20 cellular contexts compared by ENCODE assay signal in genomic region chr5:69531010-69531785, GRCh38. TPM values are rescaled to one million over a fixed set of nuclear protein-coding genes. Genes with fewer than 3 reads are reported as not detected.
DNase-seq lines count a peak whose midpoint lies in the region; ATAC-seq and TF ChIP-seq lines count a peak whose summit lies in the region.
"Had no signal": no experiment of that assay in that cellular context is flagged by ENCODE, and none has a peak within 500 bp of the region (broad histone marks: within the 10 kb centered on the region; RNA-seq: fewer than 3 reads in every experiment).

No MANE protein-coding gene starts in this region.

- peaks cover 25% of the 10 kb centered on the region for H3K4me1 Mint-ChIP-seq in GM23338
- H3K4me1 Mint-ChIP-seq: activated CD4-positive, alpha-beta T cell treated with anti-CD3 and anti-CD28 coated beads, Interleukin-2, amount 10 ng/mL, durations not matched to agents 7 days and 5 days; immature natural killer cell; natural killer cell had no signal

- peaks cover 3% of the 10 kb centered on the region; the same call in 1 of the 2 replicates for H3K79me2 ChIP-seq in GM23338 (replicated peaks; ENCODE audit: insufficient read depth)

- no peak overlapping the region for H3K9ac ChIP-seq in SK-N-MC (ENCODE audit: insufficient read length)

- TF ChIP-seq POLR2A in esophagus muscularis mucosa (IDR thresholded peaks at IDR 0.05; ENCODE audit: low read depth), result no peak

- intact Hi-C loops in left colon (cut with DNase I, micrococcal nuclease) (no loop called here), esophagus muscularis mucosa (cut with DNase I) (no loop called here)

- H3K27ac ChIP-seq in GM23338 (ENCODE audit: low read depth), result 0 out of 2 replicates have a peak overlapping the region, but pooled peaks have one; percentile 22
- H3K27ac ChIP-seq in SK-N-MC, result peak overlapping the region; percentile 56; the same call in 1 of the 2 replicates
- no peak overlapping the region for H3K27ac ChIP-seq in esophagus muscularis mucosa (replicated peaks in 1 of 4)
- H3K27ac ChIP-seq: brain microvascular endothelial cell, HL-60, Peyer's patch had no signal

- ATAC-seq in GM23338 (peak; percentile 25), left colon (peak; percentile 28), GM19455 (IDR thresholded peaks at IDR 0.05; ENCODE audit: unreplicated experiment) (no peak), GM21529 (IDR thresholded peaks at IDR 0.05; ENCODE audit: unreplicated experiment) (no peak)
- ATAC-seq: natural killer cell had no signal

- no peak overlapping the region for H2AFZ ChIP-seq in GM23338

- H3K36me3 Mint-ChIP-seq in GM23338 (ENCODE audit: low read depth), result peaks cover 10% of the 10 kb centered on the region
- H3K36me3 Mint-ChIP-seq: immature natural killer cell, natural killer cell had no signal

- H3K27me3 Mint-ChIP-seq in GM23338 (ENCODE audit: insufficient read depth, low read depth, poor library complexity), result no peaks in the 10 kb centered on the region

- H3K4me3 Mint-ChIP-seq in GM23338, result no peak overlapping the region
- H3K4me3 Mint-ChIP-seq: activated CD4-positive, alpha-beta T cell treated with anti-CD3 and anti-CD28 coated beads, Interleukin-2, amount 10 ng/mL, durations not matched to agents 7 days and 5 days; immature natural killer cell; natural killer cell had no signal

- no peaks in the 10 kb centered on the region for H3K9me3 Mint-ChIP-seq in GM23338
- H3K9me3 Mint-ChIP-seq: activated CD4-positive, alpha-beta T cell treated with anti-CD3 and anti-CD28 coated beads, Interleukin-2, amount 10 ng/mL, durations not matched to agents 7 days and 5 days; immature natural killer cell; natural killer cell had no signal

- H3K9me3 ChIP-seq in SK-N-MC (ENCODE audit: low read depth, low read length) (no peaks in the 10 kb centered on the region), esophagus muscularis mucosa (no peaks in the 10 kb centered on the region)
- H3K9me3 ChIP-seq: Peyer's patch had no signal

- no peak for TF ChIP-seq EP300 in esophagus muscularis mucosa (IDR thresholded peaks at IDR 0.05)

- DNase-seq in CD1c-positive myeloid dendritic cell (ENCODE audit: extremely low spot score) (peak; percentile 61), GM23338 (ENCODE audit: low spot score) (no peak), SK-N-MC (ENCODE audit: low read depth, low spot score) (no peak), left colon (no peak), esophagus muscularis mucosa (ENCODE audit: extremely low spot score) (no peak), GOT3 (lab: John Stamatoyannopoulos, UW) (no peak)
- DNase-seq: activated CD4-positive, alpha-beta T cell treated with anti-CD3 and anti-CD28 coated beads, Interleukin-2, amount 10 ng/mL, durations not matched to agents 7 days and 5 days; activated naive CD4-positive, alpha-beta T cell; brain microvascular endothelial cell; GDM1; glutamatergic neuron; immature natural killer cell; KG1; natural killer cell; NCI-H1105 treated with DMSO at 0.1 percent for 48 hours; NCI-H526; Peyer's patch had no signal

- H3K27me3 ChIP-seq in GM23338 (ENCODE audit: insufficient read depth) (no peaks in the 10 kb centered on the region), esophagus muscularis mucosa (no peaks in the 10 kb centered on the region)
- H3K27me3 ChIP-seq: brain microvascular endothelial cell, Peyer's patch had no signal

- TF ChIP-seq CTCF in GM23338 (conservative IDR thresholded peaks at IDR 0.05; ENCODE audit: low read depth in 2 of 2) (no peak), esophagus muscularis mucosa (IDR thresholded peaks at IDR 0.05) (no peak)

- no peaks in the 10 kb centered on the region for H3K9me2 ChIP-seq in GM23338 (ENCODE audit: insufficient read depth)

- 0 out of 2 replicates have a peak, but pooled peaks cover 5% of the 10 kb centered on the region for H4K20me1 ChIP-seq in GM23338 (replicated peaks; ENCODE audit: insufficient read depth)

- WGBS in esophagus muscularis mucosa, result 60% methylated on average over 7 of the region's 7 CpGs

- H3K4me1 ChIP-seq in GM23338 (ENCODE audit: insufficient read depth) (peaks cover 6% of the 10 kb centered on the region), esophagus muscularis mucosa (no peaks in the 10 kb centered on the region)
- H3K4me1 ChIP-seq: Peyer's patch had no signal

- peak overlapping the region; percentile 37; the same call in 1 of the 2 replicates for H3K27ac Mint-ChIP-seq in GM23338
- H3K27ac Mint-ChIP-seq: activated CD4-positive, alpha-beta T cell treated with anti-CD3 and anti-CD28 coated beads, Interleukin-2, amount 10 ng/mL, durations not matched to agents 7 days and 5 days; immature natural killer cell; natural killer cell had no signal

- H3K4me3 ChIP-seq in GM23338 (no peak overlapping the region), SK-N-MC (no peak overlapping the region), esophagus muscularis mucosa (no peak overlapping the region)
- H3K4me3 ChIP-seq: Peyer's patch had no signal

- no peaks in the 10 kb centered on the region for H3F3A ChIP-seq in GM23338 (replicated peaks; ENCODE audit: low read depth)

- H3K4me2 ChIP-seq in GM23338, result no peak overlapping the region

- H3K36me3 ChIP-seq in GM23338 (ENCODE audit: insufficient read depth) (no peaks in the 10 kb centered on the region), SK-N-MC (ENCODE audit: insufficient read depth, low read length) (no peaks in the 10 kb centered on the region), esophagus muscularis mucosa (no peaks in the 10 kb centered on the region)
- H3K36me3 ChIP-seq: brain microvascular endothelial cell, Peyer's patch had no signal

TF ChIP-seq in GM23338, 12 proteins besides CTCF, POLR2A, EP300 and RAD21:
- no peak for TF ChIP-seq POLR2AphosphoS5 (IDR thresholded peaks at IDR 0.05; ENCODE audit: low read depth)
- no peak for TF ChIP-seq NANOG (IDR thresholded peaks at IDR 0.05; ENCODE audit: borderline replicate concordance)

RNA-seq across cellular contexts. Expression of gene GTF2H2C, which starts 28.8 kb away (rescaled TPM):
- total RNA-seq in GM23338 (2014; rRNA removed; shearing (Covaris generic)), result 61.6 and 67.7 TPM in 2 replicates
- polyA plus RNA-seq in GM23338 (2016; fragmentation: Nextera tagmentation; extraction: Ambion mirVana), result 50.9 and 52.2 TPM in 2 replicates
- total RNA-seq in left colon (10 to 100 TPM; 20.3 to 24.8 TPM), esophagus muscularis mucosa (10 to 100 TPM; 13.9 to 22.7 (median 16.3) TPM)

RNA-seq across cellular contexts. Expression of gene OCLN, which starts 38.6 kb away (rescaled TPM):
- 61.6 and 79.7 TPM in 2 replicates for total RNA-seq in GM23338 (2014; rRNA removed; shearing (Covaris generic))
- 10.9 and 14.3 TPM in 2 replicates for polyA plus RNA-seq in GM23338 (2016; fragmentation: Nextera tagmentation; extraction: Ambion mirVana)
- total RNA-seq in left colon, result 100 to 1,000 TPM; 127 to 129 TPM
- total RNA-seq in esophagus muscularis mucosa, result 1 to 10 TPM in 3 of 4 donors, under 1 TPM in 1; 0.83 to 4.2 (median 1.8) TPM

Comparison
In these comparisons a context has a peak if more than half of its experiments do, and no peak if none do; other contexts are left out.
1. ATAC-seq: peak in GM23338 (single experiment) and left colon (single experiment); none in GM19455 (single experiment) and GM21529 (single experiment).
2. H3K27ac ChIP-seq: peak in GM23338 (single experiment) and SK-N-MC (single experiment); none in esophagus muscularis mucosa (0 of 4).
3. RNA of gene OCLN, which starts 38.6 kb away (total RNA-seq): 127 to 129 TPM in left colon and 61.6 to 79.7 TPM in GM23338; 0.83 to 4.2 TPM in esophagus muscularis mucosa; every median in the first group is over 10 times any median in the second.